In genomic region chrX:793216-793770, GRCh38 we compare ENCODE assay signal across 12 cellular contexts.
A peak's percentile ranks its signal among the peaks of the same experiment; 100 is the strongest.
DNase-seq lines count a peak whose midpoint lies in the region; TF ChIP-seq lines count a peak whose summit lies in the region.
"Had no signal": no experiment of that assay in that cellular context is flagged by ENCODE, and none has a peak within 500 bp of the region (broad histone marks: within the 10 kb centered on the region; RNA-seq: fewer than 3 reads in every experiment).

No MANE protein-coding gene starts in this region.

- H3K4me1 Mint-ChIP-seq in endodermal cell (peaks cover 20% of the 10 kb centered on the region), neural progenitor cell (peaks cover 28% of the 10 kb centered on the region), immature natural killer cell (no peaks in the 10 kb centered on the region)
- H3K4me1 Mint-ChIP-seq: CD4-positive, CD25-positive, alpha-beta regulatory T cell had no signal

- no peaks in the 10 kb centered on the region for H3K79me2 ChIP-seq in neural progenitor cell (ENCODE audit: low read depth)

- no peaks in the 10 kb centered on the region for H3K9me3 ChIP-seq in endodermal cell (ENCODE audit: control insufficient read depth, low read length)
- no peaks in the 10 kb centered on the region for H3K9me3 ChIP-seq in neural progenitor cell (ENCODE audit: low read depth)
- H3K9me3 ChIP-seq: BLaER1 treated with 17β-estradiol and CSF1 and Interleukin-3, amounts not matched to agents 10 nM and 100 nM had no signal

- DNase-seq in activated effector memory CD4-positive, alpha-beta T cell treated with anti-CD3 and anti-CD28 coated beads, Interleukin-2, amount 50 U/mL, for 16 hours = peak; percentile 19
- no peak for DNase-seq in activated effector memory CD4-positive, alpha-beta T cell treated with Interleukin-2 at 50 U/mL for 16 hours
- DNase-seq in endodermal cell (peak; percentile 50), neural progenitor cell (ENCODE audit: low spot score) (peak; percentile 23), NCI-H446 (lab: John Stamatoyannopoulos, UW) (no peak), immature natural killer cell (no peak), NCI-H187 (lab: John Stamatoyannopoulos, UW) (no peak)
- DNase-seq: ACHN; CD4-positive, CD25-positive, alpha-beta regulatory T cell; DMS53; H7 had no signal

- peaks cover 46% of the 10 kb centered on the region for H3F3A ChIP-seq in neural progenitor cell (ENCODE audit: low read depth)

- H3K4me3 Mint-ChIP-seq in endodermal cell (no peak overlapping the region), neural progenitor cell (no peak overlapping the region), immature natural killer cell (no peak overlapping the region)
- H3K4me3 Mint-ChIP-seq: CD4-positive, CD25-positive, alpha-beta regulatory T cell had no signal

- TF ChIP-seq CTCF in endodermal cell (conservative IDR thresholded peaks at IDR 0.05) (no peak), neural progenitor cell (IDR thresholded peaks at IDR 0.05) (no peak)

- peaks cover 33% of the 10 kb centered on the region for H3K27me3 Mint-ChIP-seq in endodermal cell (ENCODE audit: insufficient read depth)
- peaks cover 17% of the 10 kb centered on the region for H3K27me3 Mint-ChIP-seq in neural progenitor cell (ENCODE audit: insufficient read depth, low read depth)
- peaks cover 5 to 22% (median 9%) of the 10 kb centered on the region in 3 donors for H3K27me3 Mint-ChIP-seq in immature natural killer cell (ENCODE audit: low read depth in 3 of 3)

- no peak overlapping the region for H3K27ac ChIP-seq in endodermal cell (ENCODE audit: low read depth, low read length)
- no peak overlapping the region for H3K27ac ChIP-seq in neural progenitor cell
- H3K27ac ChIP-seq: BLaER1 treated with 17β-estradiol and CSF1 and Interleukin-3, amounts not matched to agents 10 nM and 100 nM had no signal

- WGBS in endodermal cell (ENCODE audit: insufficient coverage in 1 of 2, insufficient read length in 1 of 2), 2 experiments = 92% methylated on average over 23 to 24 of the region's 24 CpGs

- H3K4me3 ChIP-seq in endodermal cell (ENCODE audit: low read length) = no peak overlapping the region
- no peak overlapping the region for H3K4me3 ChIP-seq in neural progenitor cell
- H3K4me3 ChIP-seq: BLaER1 treated with 17β-estradiol and CSF1 and Interleukin-3, amounts not matched to agents 10 nM and 100 nM had no signal

- H3K27ac Mint-ChIP-seq in endodermal cell (no peak overlapping the region), neural progenitor cell (no peak overlapping the region), immature natural killer cell (no peak overlapping the region)
- H3K27ac Mint-ChIP-seq: CD4-positive, CD25-positive, alpha-beta regulatory T cell had no signal

- H3K36me3 Mint-ChIP-seq in endodermal cell (ENCODE audit: low read depth) (no peaks in the 10 kb centered on the region), neural progenitor cell (no peaks in the 10 kb centered on the region), immature natural killer cell (no peaks in the 10 kb centered on the region)
- H3K36me3 Mint-ChIP-seq: CD4-positive, CD25-positive, alpha-beta regulatory T cell had no signal

- H3K4me1 ChIP-seq in endodermal cell (ENCODE audit: control insufficient read depth, insufficient read depth, low read length) = peaks cover 3% of the 10 kb centered on the region
- peaks cover 33% of the 10 kb centered on the region for H3K4me1 ChIP-seq in neural progenitor cell

- H3K9me3 Mint-ChIP-seq in endodermal cell = no peaks in the 10 kb centered on the region
- H3K9me3 Mint-ChIP-seq in neural progenitor cell = no peaks in the 10 kb centered on the region
- H3K9me3 Mint-ChIP-seq in immature natural killer cell = no peaks in the 10 kb centered on the region

- H3K36me3 ChIP-seq in endodermal cell (ENCODE audit: control insufficient read depth, insufficient read depth, low read length) = no peaks in the 10 kb centered on the region
- no peaks in the 10 kb centered on the region for H3K36me3 ChIP-seq in neural progenitor cell
- H3K36me3 ChIP-seq: BLaER1 treated with 17β-estradiol and CSF1 and Interleukin-3, amounts not matched to agents 10 nM and 100 nM had no signal

- H3K9ac ChIP-seq in endodermal cell (ENCODE audit: extremely low read depth, low read length, poor library complexity, severe bottlenecking) (no peak overlapping the region), neural progenitor cell (no peak overlapping the region)
- H3K9ac ChIP-seq: BLaER1 treated with 17β-estradiol and CSF1 and Interleukin-3, amounts not matched to agents 10 nM and 100 nM had no signal

- H4K20me1 ChIP-seq in neural progenitor cell (ENCODE audit: low read depth) = peaks cover 8% of the 10 kb centered on the region
- H4K20me1 ChIP-seq: BLaER1 treated with 17β-estradiol and CSF1 and Interleukin-3, amounts not matched to agents 10 nM and 100 nM had no signal

- H3K27me3 ChIP-seq in endodermal cell (ENCODE audit: control insufficient read depth, insufficient read depth, low read length, poor library complexity, severe bottlenecking) = peaks cover 21% of the 10 kb centered on the region
- peaks cover 24% of the 10 kb centered on the region for H3K27me3 ChIP-seq in neural progenitor cell

- no peak overlapping the region for H2AFZ ChIP-seq in neural progenitor cell (replicated peaks)

- H3K4me2 ChIP-seq in neural progenitor cell = no peak overlapping the region
- H3K4me2 ChIP-seq: BLaER1 treated with 17β-estradiol and CSF1 and Interleukin-3, amounts not matched to agents 10 nM and 100 nM had no signal

Comparison
In these comparisons a context has a peak if more than half of its experiments do, and no peak if none do; other contexts are left out.
1. DNase-seq: peak in activated effector memory CD4-positive, alpha-beta T cell treated with anti-CD3 and anti-CD28 coated beads, Interleukin-2, amount 50 U/mL, for 16 hours (single experiment), endodermal cell (single experiment) and neural progenitor cell (single experiment); none in activated effector memory CD4-positive, alpha-beta T cell treated with Interleukin-2 at 50 U/mL for 16 hours (single experiment), NCI-H446 (0 of 2), immature natural killer cell (0 of 3) and NCI-H187 (0 of 2).